Comparison of ENCODE assay signal across 8 cellular contexts in the genomic region with DNA sequence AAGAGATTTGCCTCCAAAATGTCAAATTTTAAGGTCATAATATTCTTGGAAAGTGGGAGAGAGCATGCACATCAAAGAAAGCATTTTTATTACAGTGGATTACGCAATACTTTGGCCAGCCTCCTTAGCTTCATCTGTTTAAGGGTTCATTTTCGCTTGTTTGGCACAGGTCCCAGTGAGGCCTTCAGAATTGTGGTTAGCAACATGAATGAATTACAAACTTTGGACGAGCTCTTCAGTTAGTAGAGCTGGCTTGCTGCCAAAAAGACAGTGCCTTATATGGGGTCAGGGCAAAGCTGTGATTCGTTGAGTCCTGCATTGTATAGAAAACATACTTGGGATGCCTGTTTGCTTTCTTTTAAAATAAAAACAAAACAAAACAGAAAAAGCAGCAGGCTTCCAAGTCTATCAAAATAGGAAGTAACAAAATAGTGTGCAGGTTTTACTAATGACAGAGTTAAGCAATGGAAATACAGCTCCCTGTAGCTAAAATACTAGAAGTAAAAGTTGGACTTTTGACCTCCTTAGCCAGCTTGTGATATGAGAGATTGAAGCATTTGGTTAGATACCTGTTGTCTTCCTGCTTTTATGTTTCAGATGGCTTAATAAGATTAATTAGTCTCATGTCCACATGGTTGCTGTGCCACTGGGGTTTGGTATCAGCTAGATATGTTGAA.
A peak's percentile ranks its signal among the peaks of the same experiment; 100 is the strongest.
DNase-seq lines count a peak whose midpoint lies in the region; ATAC-seq and TF ChIP-seq lines count a peak whose summit lies in the region.

No MANE protein-coding gene starts in this region.

- no peak overlapping the region for H3K9ac ChIP-seq in endocrine pancreas (ENCODE audit: control insufficient read depth, insufficient read depth, low read length)

- H3K27ac Mint-ChIP-seq in T-cell = peak overlapping the region; percentile 47 to 73
- H3K27ac Mint-ChIP-seq in mesothelial cell of epicardium = peak overlapping the region; percentile 95

- CTCF ChIA-PET in T-cell (lab: Charles Lee) = interaction anchor here in 1 of 2 donors (0.5 to 1.6 kb wide), 3 partner anchors 10 to 436 kb away, joined by 3 to 4 read pairs (median 3); no protein-coding TSS in a partner anchor

- H3K27me3 Mint-ChIP-seq in T-cell (no peaks in the 10 kb centered on the region), mesothelial cell of epicardium (ENCODE audit: low read depth) (no peaks in the 10 kb centered on the region)

- no peak for TF ChIP-seq CTCF in BE2C (IDR thresholded peaks at IDR 0.05; ENCODE audit: low read depth, low read length)
- no peak for TF ChIP-seq CTCF in mesothelial cell of epicardium (IDR thresholded peaks at IDR 0.05; ENCODE audit: unreplicated experiment)
- TF ChIP-seq CTCF in upper lobe of right lung (IDR thresholded peaks at IDR 0.05) = no peak

- H3K4me1 ChIP-seq in BE2C (peaks cover 30% of the 10 kb centered on the region), endocrine pancreas (ENCODE audit: control insufficient read depth, insufficient read depth, low read length) (peaks cover 46% of the 10 kb centered on the region), upper lobe of right lung (peaks cover 20% of the 10 kb centered on the region)

- ATAC-seq in GM18519 (IDR thresholded peaks at IDR 0.05; ENCODE audit: low FRiP score, unreplicated experiment) = peak; percentile 64
- peak; percentile 90 for ATAC-seq in HG03064 (IDR thresholded peaks at IDR 0.05; ENCODE audit: low read depth, unreplicated experiment)
- peak; percentile 52 to 77 (median 70) for ATAC-seq in T-cell (replicated peaks in 1 of 4)
- peak; percentile 88 for ATAC-seq in upper lobe of right lung

- intact Hi-C loops in upper lobe of right lung (cut with DNase I) = no loop called here

- H3K9me3 ChIP-seq in BE2C (no peaks in the 10 kb centered on the region), endocrine pancreas (ENCODE audit: control insufficient read depth, low read length) (no peaks in the 10 kb centered on the region), upper lobe of right lung (no peaks in the 10 kb centered on the region)

- H3K4me3 ChIP-seq in BE2C (ENCODE audit: low read depth, low read length) = peak overlapping the region; percentile 10; the same call in 1 of the 2 replicates
- peak overlapping the region; percentile 36 for H3K4me3 ChIP-seq in endocrine pancreas (ENCODE audit: control insufficient read depth, insufficient read depth, low read length)
- H3K4me3 ChIP-seq in upper lobe of right lung = no peak overlapping the region

- DNase-seq in BE2C (peak; percentile 93), NCI-H2029 (lab: John Stamatoyannopoulos, UW) (peak; percentile 80), T-cell (peak in 25 of 34 experiments; percentile 12 to 58 (median 38)), mesothelial cell of epicardium (ENCODE audit: low spot score in 2 of 2, unreplicated experiment in 2 of 2) (peak; percentile 86 to 88), upper lobe of right lung (peak; percentile 67)

- no peaks in the 10 kb centered on the region for H3K9me3 Mint-ChIP-seq in T-cell
- no peaks in the 10 kb centered on the region for H3K9me3 Mint-ChIP-seq in mesothelial cell of epicardium

- peaks cover 40% of the 10 kb centered on the region for H3K36me3 Mint-ChIP-seq in T-cell
- no peaks in the 10 kb centered on the region for H3K36me3 Mint-ChIP-seq in mesothelial cell of epicardium

- H3K4me1 Mint-ChIP-seq in T-cell (peaks cover 35 to 42% (median 39%) of the 10 kb centered on the region in 3 donors), mesothelial cell of epicardium (peaks cover 80% of the 10 kb centered on the region)

- POLR2A ChIA-PET in T-cell (lab: Charles Lee) = interaction anchor here (0.5 to 0.6 kb wide), 3 partner anchors 42 to 445 kb away, joined by 3 read pairs; no protein-coding TSS in a partner anchor

- H3K4me3 Mint-ChIP-seq in T-cell (no peak overlapping the region), mesothelial cell of epicardium (peak overlapping the region; percentile 51)

- no peaks in the 10 kb centered on the region; the same call in none of the 2 replicates for H3K36me3 ChIP-seq in BE2C
- no peaks in the 10 kb centered on the region for H3K36me3 ChIP-seq in endocrine pancreas (ENCODE audit: control insufficient read depth, insufficient read depth, low read length)
- peaks cover 7% of the 10 kb centered on the region for H3K36me3 ChIP-seq in upper lobe of right lung

- no peak overlapping the region for H3K27ac ChIP-seq in upper lobe of right lung

- no peaks in the 10 kb centered on the region for H3K27me3 ChIP-seq in BE2C
- H3K27me3 ChIP-seq in endocrine pancreas (ENCODE audit: control insufficient read depth, insufficient read depth, low read length) = no peaks in the 10 kb centered on the region
- H3K27me3 ChIP-seq in upper lobe of right lung = no peaks in the 10 kb centered on the region

Comparison
In these comparisons a context has a peak if more than half of its experiments do, and no peak if none do; other contexts are left out.
1. DNase-seq: peak in every context shown above with its lines; median percentile 93 in BE2C; 87 in mesothelial cell of epicardium; 80 in NCI-H2029; 67 in upper lobe of right lung; 38 in T-cell.